In the genomic region with DNA sequence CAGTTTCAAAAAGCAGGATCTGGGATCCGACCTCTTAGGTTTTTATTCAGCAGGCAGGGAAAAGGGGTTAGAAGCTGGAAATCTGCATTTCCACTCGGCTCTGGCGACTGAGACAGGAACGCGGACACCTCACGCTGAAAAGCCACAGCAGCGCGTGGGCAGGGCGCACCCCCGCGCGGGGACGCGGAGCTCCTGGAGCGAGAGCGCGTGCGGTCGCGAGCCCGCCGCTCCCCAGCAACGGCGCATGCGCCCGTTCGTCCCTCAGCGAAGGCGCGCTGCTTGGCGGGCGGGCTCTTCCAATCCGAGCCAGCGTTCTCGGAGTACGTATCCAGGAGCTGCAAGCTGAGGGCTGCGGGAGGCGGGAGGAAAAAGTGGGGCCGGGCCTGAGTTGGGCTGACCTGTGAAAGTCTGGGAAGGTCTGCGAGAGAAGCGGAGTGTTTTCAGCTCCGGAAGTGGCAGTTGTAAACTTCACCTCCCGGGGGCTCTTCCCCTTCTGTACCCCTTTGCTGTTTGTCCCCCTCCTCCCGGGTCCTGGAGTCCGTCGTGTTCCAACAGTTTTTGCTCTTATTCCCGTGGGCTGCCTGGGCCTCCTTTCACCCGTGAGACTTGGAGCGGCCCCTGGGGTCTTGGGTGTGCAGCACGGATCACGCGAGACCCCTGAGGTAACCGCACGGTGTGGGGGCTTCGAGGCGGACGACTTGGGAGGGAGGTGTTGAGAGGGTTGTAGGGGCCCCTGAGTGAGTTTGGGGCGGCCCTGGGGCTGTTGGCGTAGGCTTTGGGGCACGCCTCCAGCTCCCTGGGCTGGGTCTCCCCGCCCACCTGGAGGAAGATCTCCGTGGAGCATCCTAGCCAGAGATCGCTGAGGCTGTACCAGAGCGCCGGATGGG, we compare ENCODE assay signal across 8 cellular contexts. TPM values are rescaled to one million over a fixed set of nuclear protein-coding genes. Genes with fewer than 3 reads are reported as not detected.
DNase-seq lines count a peak whose midpoint lies in the region; ATAC-seq and TF ChIP-seq lines count a peak whose summit lies in the region.

TSS of gene CCDC171 (plus strand) at position 403 of the 887 bp plus-strand sequence. CDS start 11,046 bp downstream, outside the sequence.

- no peaks in the 10 kb centered on the region for H3K36me3 Mint-ChIP-seq in activated T-helper 2 cell treated with anti-CD3 and anti-CD28 coated beads, Interferon-gamma antibody, Interleukin-2, Interleukin-4, amounts not matched to agents 10 μg/mL and 5 μg/mL and 100 μg/mL, durations not matched to agents 14 hours and 24 hours and 36 hours (ENCODE audit: low read depth)
- H3K36me3 Mint-ChIP-seq in nephron (ENCODE audit: low read depth) = peaks cover 14% of the 10 kb centered on the region

- peaks cover 14% of the 10 kb centered on the region for H3K27me3 Mint-ChIP-seq in activated T-helper 2 cell treated with anti-CD3 and anti-CD28 coated beads, Interferon-gamma antibody, Interleukin-2, Interleukin-4, amounts not matched to agents 10 μg/mL and 5 μg/mL and 100 μg/mL, durations not matched to agents 14 hours and 24 hours and 36 hours (ENCODE audit: low read depth)
- no peaks in the 10 kb centered on the region for H3K27me3 Mint-ChIP-seq in nephron (ENCODE audit: low read depth)

- DNase-seq in ELR (ENCODE audit: low read depth) (peak; percentile 96), H4 (ENCODE audit: low spot score) (peak; percentile 95), LNCaP clone FGC (ENCODE audit: low read depth) (peak; percentile 87), RPMI8226 (peak; percentile 88), fibroblast of pulmonary artery (ENCODE audit: low read depth) (peak; percentile 96)
- peak; percentile 84 for DNase-seq in activated T-helper 2 cell treated with anti-CD3 and anti-CD28 coated beads, Interferon-gamma antibody, Interleukin-2, Interleukin-4, amounts not matched to agents 10 μg/mL and 5 μg/mL and 100 μg/mL, durations not matched to agents 14 hours and 24 hours and 36 hours (ENCODE audit: low spot score)
- DNase-seq in stimulated activated naive CD8-positive, alpha-beta T cell treated with anti-CD3 and anti-CD28 coated beads, Interleukin-15, Interleukin-2, amounts not matched to agents 100 U/mL and 50 U/mL, for 24 hours = peak; percentile 88

- peak within 1 kb of the TSS; percentile 73 for H3K27ac Mint-ChIP-seq in activated T-helper 2 cell treated with anti-CD3 and anti-CD28 coated beads, Interferon-gamma antibody, Interleukin-2, Interleukin-4, amounts not matched to agents 10 μg/mL and 5 μg/mL and 100 μg/mL, durations not matched to agents 14 hours and 24 hours and 36 hours
- H3K27ac Mint-ChIP-seq in nephron = peak within 1 kb of the TSS; percentile 82 to 96 (median 94)

- peak; percentile 95 for ATAC-seq in stimulated activated naive CD8-positive, alpha-beta T cell treated with anti-CD3 and anti-CD28 coated beads, Interleukin-15, Interleukin-2, amounts not matched to agents 100 U/mL and 50 U/mL, for 24 hours

- peak within 1 kb of the TSS; percentile 87 for H3K4me3 Mint-ChIP-seq in activated T-helper 2 cell treated with anti-CD3 and anti-CD28 coated beads, Interferon-gamma antibody, Interleukin-2, Interleukin-4, amounts not matched to agents 10 μg/mL and 5 μg/mL and 100 μg/mL, durations not matched to agents 14 hours and 24 hours and 36 hours (ENCODE audit: low read depth)
- H3K4me3 Mint-ChIP-seq in nephron = peak within 1 kb of the TSS; percentile 90 to 98 (median 91)

- intact Hi-C loops in activated T-helper 2 cell treated with anti-CD3 and anti-CD28 coated beads, Interferon-gamma antibody, Interleukin-2, Interleukin-4, amounts not matched to agents 10 μg/mL and 5 μg/mL and 100 μg/mL, durations not matched to agents 14 hours and 24 hours and 36 hours (cut with micrococcal nuclease) = loop anchor here (1.0 to 10.0 kb wide), 5 partner anchors 42 to 1228 kb away; partner anchors contain the start of gene SNAPC3

- peak within 1 kb of the TSS; percentile 91 for H3K4me3 ChIP-seq in LNCaP clone FGC (ENCODE audit: low read depth, low read length)
- H3K4me3 ChIP-seq in fibroblast of pulmonary artery (replicated peaks; ENCODE audit: low read depth, low read length) = peak within 1 kb of the TSS; percentile 88

- H3K4me1 Mint-ChIP-seq in activated T-helper 2 cell treated with anti-CD3 and anti-CD28 coated beads, Interferon-gamma antibody, Interleukin-2, Interleukin-4, amounts not matched to agents 10 μg/mL and 5 μg/mL and 100 μg/mL, durations not matched to agents 14 hours and 24 hours and 36 hours (ENCODE audit: low read depth) = peaks cover 9% of the 10 kb centered on the region
- H3K4me1 Mint-ChIP-seq in nephron = no peaks in the 10 kb centered on the region

- no peaks in the 10 kb centered on the region for H3K9me3 Mint-ChIP-seq in activated T-helper 2 cell treated with anti-CD3 and anti-CD28 coated beads, Interferon-gamma antibody, Interleukin-2, Interleukin-4, amounts not matched to agents 10 μg/mL and 5 μg/mL and 100 μg/mL, durations not matched to agents 14 hours and 24 hours and 36 hours
- no peaks in the 10 kb centered on the region for H3K9me3 Mint-ChIP-seq in nephron

- TF ChIP-seq CTCF in LNCaP clone FGC (IDR thresholded peaks at IDR 0.05; ENCODE audit: control insufficient read depth, extremely low read depth, insufficient read depth) = 0 out of 2 replicates have a peak, but pooled peaks have one; percentile 5
- TF ChIP-seq CTCF in fibroblast of pulmonary artery (IDR thresholded peaks at IDR 0.05; ENCODE audit: low read length, missing control alignments) = no peak
- no peak for TF ChIP-seq CTCF in nephron (IDR thresholded peaks at IDR 0.05; ENCODE audit: unreplicated experiment in 3 of 3)

RNA-seq across cellular contexts. Expression of gene CCDC171, which starts in this region (rescaled TPM):
- 1.8 and 2.2 TPM in 2 replicates for total RNA-seq in H4 (2014; rRNA removed; shearing (Covaris generic))
- 1.8 and 2.0 TPM in 2 replicates for total RNA-seq in activated T-helper 2 cell treated with anti-CD3 and anti-CD28 coated beads, Interferon-gamma antibody, Interleukin-2, Interleukin-4, amounts not matched to agents 10 μg/mL and 5 μg/mL and 100 μg/mL, durations not matched to agents 14 hours and 24 hours and 36 hours

Comparison
In these comparisons a context has a peak if more than half of its experiments do, and no peak if none do; other contexts are left out.
1. Peak in every context shown above with its lines: DNase-seq, ATAC-seq and H3K4me3 ChIP-seq.